Comparison of ENCODE assay signal across 8 cellular contexts in the genomic region with DNA sequence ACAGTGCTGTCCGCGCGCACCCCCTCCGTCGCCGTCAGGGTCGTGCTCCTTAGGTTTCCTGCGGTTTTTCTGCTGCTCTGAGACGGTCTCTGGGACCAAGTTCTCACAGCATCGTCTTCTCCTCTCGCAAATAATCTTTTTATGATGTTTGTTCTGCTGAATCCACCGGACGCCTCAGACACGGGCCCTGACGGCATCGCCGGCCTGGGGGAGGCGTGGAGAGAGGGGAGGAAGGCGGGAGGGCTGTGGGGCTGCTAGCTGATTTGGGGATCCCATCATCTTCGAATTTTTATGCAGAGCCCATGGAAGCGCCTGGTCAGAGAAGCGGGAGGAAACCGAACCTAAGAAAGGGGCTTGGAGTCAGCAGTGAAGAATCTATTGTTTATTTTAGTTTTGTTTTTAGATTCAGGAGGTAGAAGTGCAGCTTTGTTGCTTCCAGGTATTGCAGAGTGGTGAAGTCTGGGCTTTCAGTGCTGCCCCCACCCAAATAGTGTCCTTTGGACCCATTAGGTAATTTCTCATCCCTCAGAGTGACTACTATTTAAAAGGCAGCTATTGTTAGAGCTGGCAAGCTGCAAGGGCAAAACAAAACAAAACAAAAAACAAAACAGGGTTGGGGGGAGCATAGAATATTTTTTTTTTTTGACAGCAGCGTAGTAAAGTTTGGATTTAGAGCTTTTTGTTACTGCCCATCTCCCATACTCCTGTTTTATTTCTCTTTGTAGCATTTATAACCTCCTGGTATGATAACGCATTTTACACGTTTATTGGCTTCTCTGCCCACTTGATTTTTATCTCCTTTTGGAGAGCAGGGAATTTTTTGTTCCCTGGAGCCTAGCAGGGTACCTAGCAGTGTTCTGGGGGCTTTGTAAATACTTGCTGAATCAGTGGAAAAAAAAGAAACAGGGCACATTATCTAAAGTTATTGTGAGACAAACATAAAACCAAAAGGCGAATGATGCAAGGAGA.
DNase-seq lines count a peak whose midpoint lies in the region; ATAC-seq and TF ChIP-seq lines count a peak whose summit lies in the region.

No MANE protein-coding gene starts in this region.

- no peaks in the 10 kb centered on the region for H3K9me3 Mint-ChIP-seq in IgD-negative memory B cell

- H3K27ac ChIP-seq in adipose tissue (ENCODE audit: low read depth, low read length) (peak overlapping the region; percentile 85), iPS-18a (ENCODE audit: low read length) (no peak overlapping the region), smooth muscle cell (ENCODE audit: low read depth) (peak overlapping the region; percentile 79)

- H3F3A ChIP-seq in smooth muscle cell (ENCODE audit: low read depth), result peaks cover 16% of the 10 kb centered on the region

- peak overlapping the region; percentile 77 for H3K4me3 ChIP-seq in GM12865 (ENCODE audit: low read depth, low read length)
- peak overlapping the region; percentile 75 for H3K4me3 ChIP-seq in iPS-18a (ENCODE audit: low read length)
- peak overlapping the region; percentile 89 for H3K4me3 ChIP-seq in smooth muscle cell

- no peak for TF ChIP-seq CTCF in GM12865 (IDR thresholded peaks at IDR 0.05; ENCODE audit: insufficient read depth, low read depth, low read length, missing control alignments)
- TF ChIP-seq CTCF in smooth muscle cell (IDR thresholded peaks at IDR 0.05; ENCODE audit: borderline replicate concordance, insufficient read depth, poor library complexity, severe bottlenecking), result no peak

- peak overlapping the region; percentile 96 for H3K4me2 ChIP-seq in smooth muscle cell

- H3K4me3 Mint-ChIP-seq in IgD-negative memory B cell, result peak overlapping the region; percentile 95 to 99 (median 98)

- DNase-seq in GM12865 (ENCODE audit: low read depth) (no peak), smooth muscle cell (lab: John Stamatoyannopoulos, UW; ENCODE audit: unreplicated experiment) (no peak), NCI-H446 (lab: John Stamatoyannopoulos, UW) (no peak), NCI-H187 treated with DMSO at 0.1 percent for 48 hours (lab: John Stamatoyannopoulos, UW) (no peak)

- ATAC-seq in GM21576 (IDR thresholded peaks at IDR 0.05; ENCODE audit: unreplicated experiment), result peak; percentile 20

- peak overlapping the region; percentile 97 to 100 (median 99) for H3K27ac Mint-ChIP-seq in IgD-negative memory B cell

- H3K9ac ChIP-seq in iPS-18a (ENCODE audit: low read length), result peak overlapping the region; percentile 85
- peak overlapping the region; percentile 87 for H3K9ac ChIP-seq in smooth muscle cell (ENCODE audit: low read depth)

- no peaks in the 10 kb centered on the region for H3K36me3 ChIP-seq in iPS-18a (ENCODE audit: control insufficient read depth, low read depth, low read length)
- no peaks in the 10 kb centered on the region for H3K36me3 ChIP-seq in smooth muscle cell (ENCODE audit: low read depth)

- H3K4me1 ChIP-seq in iPS-18a (ENCODE audit: control insufficient read depth, low read depth, low read length) (peaks cover 16% of the 10 kb centered on the region), smooth muscle cell (ENCODE audit: low read depth) (peaks cover 12% of the 10 kb centered on the region)

- H3K27me3 ChIP-seq in iPS-18a (ENCODE audit: control insufficient read depth, insufficient read depth, low read length) (peaks cover 76% of the 10 kb centered on the region), smooth muscle cell (ENCODE audit: low read depth) (no peaks in the 10 kb centered on the region)

- peaks cover 1% of the 10 kb centered on the region for H3K36me3 Mint-ChIP-seq in IgD-negative memory B cell

- H3K9me3 ChIP-seq in iPS-18a (ENCODE audit: control insufficient read depth, low read depth, low read length) (no peaks in the 10 kb centered on the region), smooth muscle cell (replicated peaks; ENCODE audit: low read depth) (no peaks in the 10 kb centered on the region)

- no peaks in the 10 kb centered on the region for H3K27me3 Mint-ChIP-seq in IgD-negative memory B cell

- H3K4me1 Mint-ChIP-seq in IgD-negative memory B cell, result peaks cover 25 to 48% (median 43%) of the 10 kb centered on the region in 3 donors

- H3K79me2 ChIP-seq in smooth muscle cell (ENCODE audit: low read depth), result no peaks in the 10 kb centered on the region

- peak overlapping the region; percentile 100 for H2AFZ ChIP-seq in smooth muscle cell (ENCODE audit: low read depth)

- no peaks in the 10 kb centered on the region for H4K20me1 ChIP-seq in smooth muscle cell (ENCODE audit: low read depth)

- WGBS in adipose tissue, 3 donors, result 4 to 7% (median 5%) methylated on average over 27 of the region's 27 CpGs
- WGBS in smooth muscle cell (ENCODE audit: low lambda C conversion rate), result 12% methylated on average over 26 of the region's 27 CpGs
